In genomic region chr3:37862712-37863551, GRCh38 we compare ENCODE assay signal across 8 cellular contexts. TPM values are rescaled to one million over a fixed set of nuclear protein-coding genes. Genes with fewer than 3 reads are reported as not detected.
A peak's percentile ranks its signal among the peaks of the same experiment; 100 is the strongest.
DNase-seq lines count a peak whose midpoint lies in the region; ATAC-seq and TF ChIP-seq lines count a peak whose summit lies in the region.

No MANE protein-coding gene starts in this region.

- peak in 1 of 4 donors; percentile 10 for TF ChIP-seq POLR2A in upper lobe of left lung (IDR thresholded peaks at IDR 0.05)

- intact Hi-C loops in CD14-positive monocyte (cut with micrococcal nuclease): loop anchor here in 1 of 2 donors (2.0 kb wide), 1 partner anchor 102 kb away; no protein-coding TSS in a partner anchor

- H3K4me3 Mint-ChIP-seq in CD14-positive monocyte (peak overlapping the region; percentile 84 to 93), memory B cell (peak overlapping the region; percentile 4)

- H3K9me3 ChIP-seq in Loucy (ENCODE audit: insufficient read depth, low read depth, low read length): no peaks in the 10 kb centered on the region
- H3K9me3 ChIP-seq in upper lobe of left lung: no peaks in the 10 kb centered on the region

- peak overlapping the region; percentile 92 for H3K27ac ChIP-seq in cingulate gyrus (ENCODE audit: low read depth, low read length)
- H3K27ac ChIP-seq in upper lobe of left lung: peak overlapping the region; percentile 77 to 89 (median 81)

- no peaks in the 10 kb centered on the region for H3K27me3 ChIP-seq in Loucy (ENCODE audit: insufficient read depth, low read length, poor library complexity, severe bottlenecking)
- H3K27me3 ChIP-seq in upper lobe of left lung: no peaks in the 10 kb centered on the region

- H4K20me1 ChIP-seq in Loucy (ENCODE audit: insufficient read depth, low read length, poor library complexity, severe bottlenecking): no peaks in the 10 kb centered on the region

- H3K9ac ChIP-seq in Loucy (ENCODE audit: low read depth, low read length, poor library complexity, severe bottlenecking): peak overlapping the region; percentile 52

- H3K4me3 ChIP-seq in Loucy (ENCODE audit: low read length, poor library complexity, severe bottlenecking) (peak overlapping the region; percentile 72), upper lobe of left lung (peak overlapping the region; percentile 71 to 86 (median 80))

- H3K4me1 Mint-ChIP-seq in CD14-positive monocyte (peaks cover 26% of the 10 kb centered on the region), memory B cell (peaks cover 12% of the 10 kb centered on the region)

- no peaks in the 10 kb centered on the region; the same call in 1 of the 2 replicates for H3K79me2 ChIP-seq in Loucy (ENCODE audit: insufficient read depth, low read length)

- TF ChIP-seq CTCF in CD14-positive monocyte (IDR thresholded peaks at IDR 0.05): no peak
- TF ChIP-seq CTCF in Loucy (conservative IDR thresholded peaks at IDR 0.05; ENCODE audit: low read length): no peak
- TF ChIP-seq CTCF in upper lobe of left lung (IDR thresholded peaks at IDR 0.05): no peak

- H3K27me3 Mint-ChIP-seq in CD14-positive monocyte (ENCODE audit: low read depth in 3 of 3) (peaks cover 13 to 19% (median 14%) of the 10 kb centered on the region in 3 donors), memory B cell (peaks cover 14% of the 10 kb centered on the region)

- H3K4me2 ChIP-seq in Loucy (ENCODE audit: low read depth, low read length, poor library complexity, severe bottlenecking): peak overlapping the region; percentile 82

- H3K36me3 Mint-ChIP-seq in CD14-positive monocyte: peaks cover 3% of the 10 kb centered on the region in 2 donors
- no peaks in the 10 kb centered on the region for H3K36me3 Mint-ChIP-seq in memory B cell

- DNase-seq in CD14-positive monocyte (ENCODE audit: low spot score): no peak
- no peak for DNase-seq in memory B cell (ENCODE audit: low spot score in 2 of 2)
- DNase-seq in upper lobe of left lung: peak in 1 of 2 donors; percentile 43
- DNase-seq in GDM1 (lab: John Stamatoyannopoulos, UW): no peak
- no peak for DNase-seq in activated naive CD4-positive, alpha-beta T cell treated with Interleukin-2 at 50 U/mL for 16 hours

- 0 out of 2 replicates have a peak, but pooled peaks cover 7% of the 10 kb centered on the region for H3F3A ChIP-seq in Loucy (ENCODE audit: low read depth)

- no peak for ATAC-seq in memory B cell (ENCODE audit: low read depth)
- ATAC-seq in upper lobe of left lung (ENCODE audit: low FRiP score in 2 of 2): no peak
- ATAC-seq in HG03442 (IDR thresholded peaks at IDR 0.05; ENCODE audit: unreplicated experiment): no peak

- H3K4me1 ChIP-seq in Loucy (ENCODE audit: insufficient read depth, low read length, poor library complexity, severe bottlenecking): peaks cover 17% of the 10 kb centered on the region
- H3K4me1 ChIP-seq in upper lobe of left lung: peaks cover 26 to 56% (median 33%) of the 10 kb centered on the region in 4 donors

- WGBS in upper lobe of left lung, 2 donors: 34 to 37% methylated on average over 7 to 10 of the region's 10 CpGs

- peak in 1 of 4 donors; percentile 17 for TF ChIP-seq EP300 in upper lobe of left lung (IDR thresholded peaks at IDR 0.05)

- H3K27ac Mint-ChIP-seq in CD14-positive monocyte: peak overlapping the region in 3 of 7 donors; percentile 70 to 78 (median 74)
- no peak overlapping the region for H3K27ac Mint-ChIP-seq in memory B cell

- H3K9me3 Mint-ChIP-seq in CD14-positive monocyte (peaks cover 0 to 3% (median 0%) of the 10 kb centered on the region in 7 donors), memory B cell (no peaks in the 10 kb centered on the region)

- H3K36me3 ChIP-seq in Loucy (ENCODE audit: insufficient read depth, low read length): no peaks in the 10 kb centered on the region
- no peaks in the 10 kb centered on the region for H3K36me3 ChIP-seq in upper lobe of left lung

- H2AFZ ChIP-seq in Loucy (ENCODE audit: low read length): peak overlapping the region; percentile 78; the same call in 1 of the 2 replicates

- H3K9me2 ChIP-seq in Loucy (replicated peaks; ENCODE audit: low read depth, low read length): no peaks in the 10 kb centered on the region

RNA-seq across cellular contexts. Expression of gene CTDSPL, which starts 1.3 kb away (rescaled TPM):
- polyA plus RNA-seq in CD14-positive monocyte: under 1 TPM; 0.15 to 0.33 TPM
- 10 to 100 TPM; 35.6 to 78.1 (median 55.5) TPM for total RNA-seq in upper lobe of left lung
